Comparison of ENCODE assay signal across 29 cellular contexts in the genomic region with DNA sequence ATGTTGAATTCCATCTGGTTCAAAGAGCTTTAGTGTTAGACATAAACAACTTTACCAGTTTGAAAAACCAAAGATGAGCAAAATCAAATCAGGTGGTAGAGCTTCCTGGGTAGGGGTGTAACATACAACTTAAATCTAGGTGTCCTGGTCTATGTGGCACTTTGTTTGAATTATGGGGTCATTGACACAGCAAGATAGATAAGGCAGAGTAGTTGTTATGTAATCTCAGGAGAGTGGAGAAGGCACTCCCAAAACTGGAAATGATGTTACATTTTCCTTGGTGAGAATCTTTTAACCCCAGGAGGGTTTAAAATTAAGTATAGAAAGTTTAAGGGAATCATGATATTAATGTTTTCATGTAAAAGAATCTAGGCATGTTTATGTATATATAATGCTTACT. TPM values are rescaled to one million over a fixed set of nuclear protein-coding genes. Genes with fewer than 3 reads are reported as not detected.
"Had no signal": no experiment of that assay in that cellular context is flagged by ENCODE, and none has a peak within 500 bp of the region (broad histone marks: within the 10 kb centered on the region; RNA-seq: fewer than 3 reads in every experiment).

No MANE protein-coding gene starts in this region.

- H3K4me3 Mint-ChIP-seq: activated CD8-positive, alpha-beta T cell treated with anti-CD3 and anti-CD28 coated beads, Interleukin-2, amount 10 ng/mL, durations not matched to agents 7 days and 5 days; activated naive CD4-positive, alpha-beta T cell treated with anti-CD3 and anti-CD28 coated beads, Interleukin-2, amount 50 U/mL, for 24 hours; activated T-helper 1 cell treated with anti-CD3 and anti-CD28 coated beads, Interleukin-12 subunit alpha, Interleukin-12 subunit beta, Interleukin-2, Interleukin-4 antibody, amounts not matched to agents 30 ng/mL and 10 ng/mL and 1 ng/mL, durations not matched to agents 14 hours and 24 hours and 36 hours; brain; central memory CD8-positive, alpha-beta T cell had no signal

- H3K27ac Mint-ChIP-seq: activated CD8-positive, alpha-beta T cell treated with anti-CD3 and anti-CD28 coated beads, Interleukin-2, amount 10 ng/mL, durations not matched to agents 7 days and 5 days; activated naive CD4-positive, alpha-beta T cell treated with anti-CD3 and anti-CD28 coated beads, Interleukin-2, amount 50 U/mL, for 24 hours; activated T-helper 1 cell treated with anti-CD3 and anti-CD28 coated beads, Interleukin-12 subunit alpha, Interleukin-12 subunit beta, Interleukin-2, Interleukin-4 antibody, amounts not matched to agents 30 ng/mL and 10 ng/mL and 1 ng/mL, durations not matched to agents 14 hours and 24 hours and 36 hours; brain had no signal

- ATAC-seq: activated CD4-positive, CD25-positive, alpha-beta regulatory T cell treated with anti-CD3 and anti-CD28 coated beads, Interleukin-2, amount 50 U/mL, for 24 hours; activated CD8-positive, alpha-beta T cell treated with anti-CD3 and anti-CD28 coated beads, Interleukin-2, amount 10 ng/mL, durations not matched to agents 7 days and 5 days; SK-N-SH treated with all-trans-retinoic acid at 6 μM for 48 hours had no signal

- H3K27ac ChIP-seq: KMS-11, Peyer's patch, RWPE1, SJSA1 had no signal

- H3K36me3 Mint-ChIP-seq: activated naive CD4-positive, alpha-beta T cell treated with anti-CD3 and anti-CD28 coated beads, Interleukin-2, amount 50 U/mL, for 24 hours; brain had no signal

- H3K4me1 Mint-ChIP-seq: activated naive CD4-positive, alpha-beta T cell treated with anti-CD3 and anti-CD28 coated beads, Interleukin-2, amount 50 U/mL, for 24 hours; central memory CD8-positive, alpha-beta T cell had no signal

- DNase-seq: activated CD4-positive, alpha-beta T cell treated with anti-CD3 and anti-CD28 coated beads for 4 hours; activated CD4-positive, alpha-beta T cell treated with anti-CD3 and anti-CD28 coated beads, Interleukin-2, amount 50 U/mL, for 4 hours; activated CD8-positive, alpha-beta memory T cell treated with anti-CD3 and anti-CD28 coated beads, Interleukin-2, amount 50 U/mL, for 48 hours; activated CD8-positive, alpha-beta T cell treated with anti-CD3 and anti-CD28 coated beads, Interleukin-2, amount 10 ng/mL, durations not matched to agents 7 days and 5 days; activated effector memory CD4-positive, alpha-beta T cell treated with Interleukin-2 at 50 U/mL for 16 hours; activated naive CD4-positive, alpha-beta T cell; activated T-cell treated with anti-CD3 and anti-CD28 coated beads, Interleukin-2, amount 50 U/mL, for 1 hour; NCI-H1092; NCI-H1417; NCI-H2029; NCI-H2107; NCI-H345; NCI-H510A; NCI-H526 treated with DMSO at 0.1 percent for 48 hours; NK-92 treated with Interleukin-12 subunit alpha and Interleukin-12 subunit beta, amount 100 ng/mL, for 24 hours; Peyer's patch; Right ventricle myocardium superior; SW 1271 had no signal

- H3K9me3 Mint-ChIP-seq: activated naive CD4-positive, alpha-beta T cell treated with anti-CD3 and anti-CD28 coated beads, Interleukin-2, amount 50 U/mL, for 24 hours; activated T-helper 1 cell treated with anti-CD3 and anti-CD28 coated beads, Interleukin-12 subunit alpha, Interleukin-12 subunit beta, Interleukin-2, Interleukin-4 antibody, amounts not matched to agents 30 ng/mL and 10 ng/mL and 1 ng/mL, durations not matched to agents 14 hours and 24 hours and 36 hours; central memory CD8-positive, alpha-beta T cell had no signal

- H3K4me2 ChIP-seq: KMS-11 had no signal

- H3K9me3 ChIP-seq: Peyer's patch, SJSA1 had no signal

- H3K27me3 ChIP-seq: Peyer's patch, SJSA1 had no signal

- H3K4me3 ChIP-seq: Peyer's patch, SJSA1 had no signal

- H3K36me3 ChIP-seq: Peyer's patch, SJSA1 had no signal

- H3K27me3 Mint-ChIP-seq: activated naive CD4-positive, alpha-beta T cell treated with anti-CD3 and anti-CD28 coated beads, Interleukin-2, amount 50 U/mL, for 24 hours had no signal

- H3K4me1 ChIP-seq: Peyer's patch, SJSA1 had no signal

RNA-seq across cellular contexts. Expression of a gene that starts 31.9 kb away (rescaled TPM):
- total RNA-seq: astrocyte, MCF 10A, Peyer's patch, Right ventricle myocardium superior, SJSA1 had no signal

RNA-seq across cellular contexts. Expression of a gene that starts 45.6 kb away (rescaled TPM):
- total RNA-seq: activated CD8-positive, alpha-beta T cell treated with anti-CD3 and anti-CD28 coated beads, Interleukin-2, amount 10 ng/mL, durations not matched to agents 7 days and 5 days; activated T-helper 1 cell treated with anti-CD3 and anti-CD28 coated beads, Interleukin-12 subunit alpha, Interleukin-12 subunit beta, Interleukin-2, Interleukin-4 antibody, amounts not matched to agents 30 ng/mL and 10 ng/mL and 1 ng/mL, durations not matched to agents 14 hours and 24 hours and 36 hours; astrocyte; MCF 10A; Peyer's patch; Right ventricle myocardium superior; SJSA1 had no signal
